In genomic region chr7:30470163-30470770, GRCh38 we compare ENCODE assay signal across 9 cellular contexts. TPM values are rescaled to one million over a fixed set of nuclear protein-coding genes. Genes with fewer than 3 reads are reported as not detected.
A peak's percentile ranks its signal among the peaks of the same experiment; 100 is the strongest.
DNase-seq lines count a peak whose midpoint lies in the region; ATAC-seq lines count a peak whose summit lies in the region.
"Had no signal": no experiment of that assay in that cellular context is flagged by ENCODE, and none has a peak within 500 bp of the region (broad histone marks: within the 10 kb centered on the region; RNA-seq: fewer than 3 reads in every experiment).

No MANE protein-coding gene starts in this region.

- peak overlapping the region; percentile 61 for H3K9ac ChIP-seq in adipocyte (ENCODE audit: low read length)

- peaks cover 93% of the 10 kb centered on the region for H3K4me1 ChIP-seq in adipocyte (ENCODE audit: control insufficient read depth, insufficient read depth, low read length)

- intact Hi-C loops in Right ventricle myocardium superior (cut with DNase I), result no loop called here

- no peaks in the 10 kb centered on the region for H3K36me3 ChIP-seq in adipocyte (ENCODE audit: control insufficient read depth, insufficient read depth, low read length, severe bottlenecking)

- in situ Hi-C loops in G401 (cut with HindIII; ENCODE audit: low sequenced_read_pairs), result no loop called here

- peak overlapping the region; percentile 65 for H3K4me3 ChIP-seq in adipocyte (ENCODE audit: low read length)

- no peaks in the 10 kb centered on the region for H3K9me3 ChIP-seq in adipocyte (ENCODE audit: control insufficient read depth, low read length)

- H3K27me3 ChIP-seq in adipocyte (replicated peaks; ENCODE audit: control insufficient read depth, insufficient read depth, low read length), result no peaks in the 10 kb centered on the region

- ATAC-seq in Right ventricle myocardium superior (ENCODE audit: poor library complexity) (peak; percentile 63), GM18502 (IDR thresholded peaks at IDR 0.05; ENCODE audit: poor library complexity, unreplicated experiment) (no peak)

- peak; percentile 91 for DNase-seq in G401 (ENCODE audit: low spot score)
- DNase-seq in adipocyte (ENCODE audit: low read depth), result no peak
- DNase-seq in Right ventricle myocardium superior, result no peak
- DNase-seq in retina, result peak; percentile 41
- DNase-seq in RPMI8226, result no peak
- no peak for DNase-seq in NCI-H1105 treated with DMSO at 0.1 percent for 48 hours (lab: John Stamatoyannopoulos, UW)
- no peak for DNase-seq in NCI-H1930 (lab: John Stamatoyannopoulos, UW)
- DNase-seq: NCI-H1694 treated with DMSO at 0.1 percent for 48 hours had no signal

RNA-seq across cellular contexts. Expression of gene NOD1, which starts 8.3 kb away (rescaled TPM):
- total RNA-seq in G401 (2014; rRNA removed; shearing (Covaris generic)), result 3.6 and 4.2 TPM in 2 replicates
- 7.6 TPM for total RNA-seq in Right ventricle myocardium superior

RNA-seq across cellular contexts. Expression of gene GGCT, which starts 34.4 kb away (rescaled TPM):
- total RNA-seq in G401 (2014; rRNA removed; shearing (Covaris generic)), result 59.2 and 89.5 TPM in 2 replicates
- total RNA-seq in Right ventricle myocardium superior, result 17.4 TPM

Comparison
In these comparisons a context has a peak if more than half of its experiments do, and no peak if none do; other contexts are left out.
1. DNase-seq: peak in G401 (single experiment) and retina (single experiment); none in adipocyte (single experiment), Right ventricle myocardium superior (single experiment), RPMI8226 (single experiment), NCI-H1105 treated with DMSO at 0.1 percent for 48 hours (single experiment) and NCI-H1930 (0 of 2).